In genomic region chr5:181159286-181160143, GRCh38 we compare ENCODE assay signal across 9 cellular contexts. TPM values are rescaled to one million over a fixed set of nuclear protein-coding genes. Genes with fewer than 3 reads are reported as not detected.
DNase-seq lines count a peak whose midpoint lies in the region; ATAC-seq and TF ChIP-seq lines count a peak whose summit lies in the region.
"Had no signal": no experiment of that assay in that cellular context is flagged by ENCODE, and none has a peak within 500 bp of the region (broad histone marks: within the 10 kb centered on the region; RNA-seq: fewer than 3 reads in every experiment).

No MANE protein-coding gene starts in this region.

- peak overlapping the region; percentile 71 for H2AFZ ChIP-seq in fibroblast of lung (ENCODE audit: low read length)

- peak overlapping the region; percentile 58 for H3K27ac Mint-ChIP-seq in neural crest cell (ENCODE audit: unreplicated experiment)

- H3K9me3 ChIP-seq in fibroblast of lung (ENCODE audit: control insufficient read depth, insufficient read depth, low read depth, low read length): no peaks in the 10 kb centered on the region
- H3K9me3 ChIP-seq in stomach smooth muscle (ENCODE audit: control insufficient read depth in 2 of 2, low read length in 2 of 2): no peaks in the 10 kb centered on the region

- peaks cover 21% of the 10 kb centered on the region for H3K4me1 Mint-ChIP-seq in activated T-cell treated with anti-CD3 and anti-CD28 coated beads, Interleukin-2, amount 50 U/mL, for 4 hours (ENCODE audit: low read depth)
- H3K4me1 Mint-ChIP-seq in neural crest cell: peaks cover 14% of the 10 kb centered on the region

- H3K27me3 Mint-ChIP-seq in activated T-cell treated with anti-CD3 and anti-CD28 coated beads, Interleukin-2, amount 50 U/mL, for 4 hours (ENCODE audit: low read depth): peaks cover 18% of the 10 kb centered on the region
- H3K27me3 Mint-ChIP-seq in neural crest cell (ENCODE audit: low read depth): peaks cover 71% of the 10 kb centered on the region

- H3K27ac ChIP-seq in fibroblast of lung (ENCODE audit: insufficient read depth, low read length) (peak overlapping the region; percentile 86), stomach smooth muscle (ENCODE audit: low read length) (peak overlapping the region; percentile 69)

- no peak overlapping the region for H3K4me2 ChIP-seq in fibroblast of lung (ENCODE audit: extremely low read depth, insufficient read depth, low read length)

- peak overlapping the region; percentile 75 for H3K4me3 Mint-ChIP-seq in activated T-cell treated with anti-CD3 and anti-CD28 coated beads, Interleukin-2, amount 50 U/mL, for 4 hours
- peak overlapping the region; percentile 71 for H3K4me3 Mint-ChIP-seq in neural crest cell

- H3K4me1 ChIP-seq in fibroblast of lung (ENCODE audit: control insufficient read depth, extremely low read depth, insufficient read depth, low read length) (peaks cover 4% of the 10 kb centered on the region), stomach smooth muscle (ENCODE audit: control insufficient read depth, insufficient read depth, low read length) (peaks cover 9% of the 10 kb centered on the region)

- TF ChIP-seq CTCF in fibroblast of lung (conservative IDR thresholded peaks at IDR 0.05 in 1 of 2, IDR thresholded peaks at IDR 0.05 in 1 of 2; ENCODE audit: low read depth in 1 of 2, low read length in 2 of 2) (peak; percentile 90 to 93), neural crest cell (conservative IDR thresholded peaks at IDR 0.05) (peak; percentile 91)

- H3K9ac ChIP-seq in fibroblast of lung (ENCODE audit: insufficient read depth, low read length) (no peak overlapping the region), stomach smooth muscle (ENCODE audit: low read length in 2 of 2) (peak overlapping the region in 1 of 2 donors; percentile 61)

- peaks cover 3% of the 10 kb centered on the region for H3K9me3 Mint-ChIP-seq in activated T-cell treated with anti-CD3 and anti-CD28 coated beads, Interleukin-2, amount 50 U/mL, for 4 hours
- peaks cover 2% of the 10 kb centered on the region for H3K9me3 Mint-ChIP-seq in neural crest cell

- no peaks in the 10 kb centered on the region for H3K27me3 ChIP-seq in fibroblast of lung (ENCODE audit: control insufficient read depth, insufficient read depth, low read length)
- peaks cover 6 to 9% of the 10 kb centered on the region in 2 donors for H3K27me3 ChIP-seq in stomach smooth muscle (ENCODE audit: control insufficient read depth in 1 of 2, insufficient read depth in 2 of 2, low read length in 2 of 2)

- H3K36me3 Mint-ChIP-seq in activated T-cell treated with anti-CD3 and anti-CD28 coated beads, Interleukin-2, amount 50 U/mL, for 4 hours (ENCODE audit: insufficient read depth): no peaks in the 10 kb centered on the region
- no peaks in the 10 kb centered on the region for H3K36me3 Mint-ChIP-seq in neural crest cell (ENCODE audit: low read depth)

- DNase-seq in DMS 273 treated with DMSO at 0.1 percent for 48 hours (lab: John Stamatoyannopoulos, UW) (peak; percentile 48), fibroblast of lung (ENCODE audit: low read depth in 2 of 2) (peak; percentile 48 to 72), neural crest cell (ENCODE audit: low read depth, low spot score) (peak; percentile 98)
- peak; percentile 72 for DNase-seq in Jurkat, Clone E6-1 (ENCODE audit: low read depth, low spot score)
- peak; percentile 94 for DNase-seq in activated T-cell treated with anti-CD3 and anti-CD28 coated beads, Interleukin-2, amount 50 U/mL, for 4 hours

- peak; percentile 72 for ATAC-seq in GM21619 (IDR thresholded peaks at IDR 0.05; ENCODE audit: unreplicated experiment)
- ATAC-seq in activated T-cell treated with anti-CD3 and anti-CD28 coated beads, Interleukin-2, amount 50 U/mL, for 4 hours: peak; percentile 72 to 75

- H4K20me1 ChIP-seq in fibroblast of lung (ENCODE audit: control insufficient read depth, extremely low read depth, insufficient read depth, low read length): no peaks in the 10 kb centered on the region

- no peaks in the 10 kb centered on the region for H3K79me2 ChIP-seq in fibroblast of lung (ENCODE audit: control insufficient read depth, insufficient read depth, low read length)

- H3K36me3 ChIP-seq in fibroblast of lung (ENCODE audit: control insufficient read depth, insufficient read depth, low read length) (no peaks in the 10 kb centered on the region), stomach smooth muscle (ENCODE audit: control insufficient read depth in 2 of 2, insufficient read depth in 2 of 2, low read length in 2 of 2) (no peaks in the 10 kb centered on the region)

- H3K4me3 ChIP-seq in Jurkat, Clone E6-1 (ENCODE audit: low read length): no peak overlapping the region
- H3K4me3 ChIP-seq in fibroblast of lung (replicated peaks in 1 of 4; ENCODE audit: control extremely low read depth in 1 of 4, insufficient read depth in 1 of 4, low read depth in 3 of 4, low read length in 4 of 4) (no peak overlapping the region), stomach smooth muscle (ENCODE audit: low read length in 2 of 2) (peak overlapping the region; percentile 59 to 61)

TF ChIP-seq in PFSK-1, 5 proteins besides CTCF, POLR2A, EP300 and RAD21:
- peak; percentile 75 for TF ChIP-seq FOXP2 (optimal IDR thresholded peaks at IDR 0.05; ENCODE audit: borderline replicate concordance, extremely low read depth, extremely low read length, insufficient read depth)
- no peak for TF ChIP-seq TAF1 (IDR thresholded peaks at IDR 0.05; ENCODE audit: borderline replicate concordance, insufficient read depth, low read length)
TF ChIP-seq in PFSK-1: peak in this region for 1.

RNA-seq across cellular contexts. Expression of gene OR2V2, which starts 12.1 kb away (rescaled TPM):
- polyA plus RNA-seq in Jurkat, Clone E6-1 (2012; ENCODE audit: insufficient read depth, insufficient read length): not detected
- polyA plus RNA-seq in PFSK-1 (2012; ENCODE audit: insufficient read length, low read depth): not detected
- not detected for total RNA-seq in activated T-cell treated with anti-CD3 and anti-CD28 coated beads, Interleukin-2, amount 50 U/mL, for 4 hours
- total RNA-seq in fibroblast of lung (not detected in 2 replicates), neural crest cell (not detected in 2 replicates)
- polyA plus RNA-seq in fibroblast of lung: not detected in 2 replicates
- polyA plus RNA-seq in fibroblast of lung (2012): not detected in 2 replicates
- not detected in 2 replicates for polyA minus RNA-seq in fibroblast of lung (ENCODE audit: low replicate concordance)
- total RNA-seq: mononuclear cell had no signal

RNA-seq across cellular contexts. Expression of gene OR2V1, which starts 28.5 kb away (rescaled TPM):
- not detected for polyA plus RNA-seq in Jurkat, Clone E6-1 (2012; ENCODE audit: insufficient read depth, insufficient read length)
- not detected for polyA plus RNA-seq in PFSK-1 (2012; ENCODE audit: insufficient read length, low read depth)
- total RNA-seq in activated T-cell treated with anti-CD3 and anti-CD28 coated beads, Interleukin-2, amount 50 U/mL, for 4 hours: not detected
- total RNA-seq in fibroblast of lung (not detected in 2 replicates), neural crest cell (not detected in 2 replicates)
- polyA plus RNA-seq in fibroblast of lung: not detected in 2 replicates
- polyA plus RNA-seq in fibroblast of lung (2012): not detected in 2 replicates
- polyA minus RNA-seq in fibroblast of lung (ENCODE audit: low replicate concordance): not detected in 2 replicates
- total RNA-seq: mononuclear cell had no signal

RNA-seq across cellular contexts. Expression of gene TRIM7, which starts 45.5 kb away (rescaled TPM):
- not detected for polyA plus RNA-seq in Jurkat, Clone E6-1 (2012; ENCODE audit: insufficient read depth, insufficient read length)
- 4.9 TPM for polyA plus RNA-seq in PFSK-1 (2012; ENCODE audit: insufficient read length, low read depth)
- 1 to 10 TPM in 1 of 3 donors, under 1 TPM in 2; 0.18 to 2.1 (median 0.99) TPM for total RNA-seq in activated T-cell treated with anti-CD3 and anti-CD28 coated beads, Interleukin-2, amount 50 U/mL, for 4 hours
- total RNA-seq in fibroblast of lung (2.3 and 7.3 TPM in 2 replicates), neural crest cell (not detected in 2 replicates)
- 4.7 and 6.9 TPM in 2 replicates for polyA plus RNA-seq in fibroblast of lung
- polyA plus RNA-seq in fibroblast of lung (2012): 6.2 and 7.8 TPM in 2 replicates
- polyA minus RNA-seq in fibroblast of lung (ENCODE audit: low replicate concordance): 0.55 and 1.9 TPM in 2 replicates

Comparison
In these comparisons a context has a peak if more than half of its experiments do, and no peak if none do; other contexts are left out.
1. DNase-seq: peak in every context shown above with its lines; median percentile 98 in neural crest cell; 94 in activated T-cell treated with anti-CD3 and anti-CD28 coated beads, Interleukin-2, amount 50 U/mL, for 4 hours; 72 in Jurkat, Clone E6-1; 60 in fibroblast of lung; 48 in DMS 273 treated with DMSO at 0.1 percent for 48 hours.
2. H3K4me3 ChIP-seq: peak in stomach smooth muscle (2 of 2); none in Jurkat, Clone E6-1 (single experiment) and fibroblast of lung (0 of 4).